Comparison of ENCODE assay signal across 9 cellular contexts in the genomic region with DNA sequence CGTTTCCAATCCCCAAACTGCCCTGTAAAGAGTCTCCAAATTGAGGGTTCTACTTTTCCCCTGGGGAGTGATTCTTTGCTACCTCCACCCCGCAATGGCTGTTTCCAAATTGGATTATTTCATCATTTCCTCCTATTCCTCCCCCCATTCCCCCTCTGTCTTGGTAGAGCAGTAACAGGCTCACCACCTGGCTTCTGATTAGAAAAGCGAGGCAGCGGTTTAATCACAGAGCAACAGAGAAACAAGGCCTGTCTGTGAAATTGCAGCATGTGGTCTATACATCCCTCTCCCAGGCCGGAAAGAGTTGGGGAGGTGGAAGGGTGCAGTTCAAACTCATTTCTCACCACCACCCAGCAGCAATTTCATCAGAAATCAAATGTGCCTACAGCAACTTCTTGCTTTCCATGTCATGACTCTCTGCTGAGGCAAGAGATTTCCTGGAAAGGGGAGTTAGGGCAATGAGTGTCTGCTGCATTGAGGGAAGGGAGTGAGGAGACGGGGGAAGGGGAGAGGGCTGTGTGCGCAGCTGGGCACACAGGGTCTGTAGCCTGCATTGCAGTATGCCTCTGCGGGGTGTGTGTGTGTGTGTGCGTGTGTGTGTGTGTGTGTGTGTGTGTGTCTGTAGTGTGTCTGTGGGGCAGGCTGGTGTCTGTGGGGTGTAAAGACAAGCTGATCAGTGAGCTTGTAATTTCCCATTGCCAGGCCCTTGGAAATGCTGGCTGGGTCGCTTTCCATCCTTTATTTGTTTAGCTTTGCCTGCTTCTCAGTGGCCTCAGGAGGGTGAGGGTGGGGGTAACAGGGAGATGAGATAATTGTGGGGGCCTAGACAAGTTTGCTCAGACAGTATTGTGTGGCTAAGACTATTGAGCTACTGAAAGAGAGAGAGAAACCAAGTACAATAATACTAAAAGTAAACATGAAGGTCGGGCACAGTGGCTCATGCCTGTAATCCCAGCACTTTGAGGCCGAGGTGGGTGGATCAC. TPM values are rescaled to one million over a fixed set of nuclear protein-coding genes. Genes with fewer than 3 reads are reported as not detected.
DNase-seq lines count a peak whose midpoint lies in the region; ATAC-seq and TF ChIP-seq lines count a peak whose summit lies in the region.
"Had no signal": no experiment of that assay in that cellular context is flagged by ENCODE, and none has a peak within 500 bp of the region (broad histone marks: within the 10 kb centered on the region; RNA-seq: fewer than 3 reads in every experiment).

No MANE protein-coding gene starts in this region.

- peaks cover 28% of the 10 kb centered on the region for H3K4me1 Mint-ChIP-seq in type B pancreatic cell (ENCODE audit: unreplicated experiment)

- H3K27ac Mint-ChIP-seq in type B pancreatic cell, result peak overlapping the region; percentile 63

- peaks cover 6% of the 10 kb centered on the region for H3K27me3 Mint-ChIP-seq in type B pancreatic cell

- DNase-seq in cardiac muscle cell (ENCODE audit: low read depth in 1 of 2, low spot score in 1 of 2), result peak in 1 of 2 donors; percentile 83
- DNase-seq in Right ventricle myocardium inferior (ENCODE audit: missing footprints), result no peak
- peak; percentile 26 for DNase-seq in NOMO-1 treated with dmso at 0.1 percent for 144 hours (lab: John Stamatoyannopoulos, UW; ENCODE audit: unreplicated experiment)
- peak; percentile 45 for DNase-seq in epithelial cell of esophagus (ENCODE audit: low read depth)
- no peak for DNase-seq in type B pancreatic cell (ENCODE audit: extremely low spot score, unreplicated experiment)
- no peak for DNase-seq in RKO (ENCODE audit: low spot score)
- no peak for DNase-seq in dorsolateral prefrontal cortex
- DNase-seq: activated CD4-positive, CD25-positive, alpha-beta regulatory T cell treated with anti-CD3 and anti-CD28 coated beads, Interleukin-2, amount 50 U/mL, for 72 hours had no signal

- peaks cover 17% of the 10 kb centered on the region for H3K4me1 ChIP-seq in cardiac muscle cell (ENCODE audit: low read depth)

- H3K36me3 ChIP-seq in cardiac muscle cell, result no peaks in the 10 kb centered on the region

- no peak overlapping the region for H3K4me3 ChIP-seq in cardiac muscle cell
- no peak overlapping the region for H3K4me3 ChIP-seq in epithelial cell of esophagus (ENCODE audit: low read length)
- no peak overlapping the region for H3K4me3 ChIP-seq in dorsolateral prefrontal cortex

- no peak for TF ChIP-seq CTCF in cardiac muscle cell (IDR thresholded peaks at IDR 0.05; ENCODE audit: low read depth, low read length)
- no peak for TF ChIP-seq CTCF in epithelial cell of esophagus (IDR thresholded peaks at IDR 0.05; ENCODE audit: insufficient read depth, low read depth, low read length, missing control alignments)
- no peak for TF ChIP-seq CTCF in type B pancreatic cell (conservative IDR thresholded peaks at IDR 0.05)
- no peak for TF ChIP-seq CTCF in dorsolateral prefrontal cortex (IDR thresholded peaks at IDR 0.05 in 54 of 56, conservative IDR thresholded peaks at IDR 0.05 in 2 of 56; ENCODE audit: low read depth in 1 of 56, partially characterized antibody in 56 of 56)

- H3K9me3 Mint-ChIP-seq in type B pancreatic cell, result peaks cover 4% of the 10 kb centered on the region

- peak overlapping the region; percentile 79 for H3K27ac ChIP-seq in cardiac muscle cell
- no peak overlapping the region for H3K27ac ChIP-seq in dorsolateral prefrontal cortex

- peak overlapping the region; percentile 65 for H3K4me3 Mint-ChIP-seq in type B pancreatic cell

- H3K9me3 ChIP-seq in cardiac muscle cell (ENCODE audit: low read depth), result no peaks in the 10 kb centered on the region

- no peaks in the 10 kb centered on the region for H3K36me3 Mint-ChIP-seq in type B pancreatic cell

- H3K27me3 ChIP-seq in cardiac muscle cell (no peaks in the 10 kb centered on the region), dorsolateral prefrontal cortex (no peaks in the 10 kb centered on the region)

- ATAC-seq in Right ventricle myocardium inferior, result no peak
- no peak for ATAC-seq in GM18511 (IDR thresholded peaks at IDR 0.05; ENCODE audit: unreplicated experiment)

- intact Hi-C loops in Right ventricle myocardium inferior (cut with DNase I), result no loop called here
- intact Hi-C loops in dorsolateral prefrontal cortex (cut with DNase I), result no loop called here

RNA-seq across cellular contexts. Expression of a gene that starts 13.5 kb away (rescaled TPM):
- total RNA-seq in cardiac muscle cell, result 402 and 451 TPM in 2 replicates
- 476 and 569 TPM in 2 replicates for polyA plus RNA-seq in cardiac muscle cell
- 60.1 TPM for total RNA-seq in Right ventricle myocardium inferior
- 121 and 252 TPM in 2 replicates for total RNA-seq in type B pancreatic cell (ENCODE audit: low replicate concordance)
- total RNA-seq in dorsolateral prefrontal cortex, result 10 to 100 TPM in 117 of 120 experiments, 1 to 10 TPM in 3; 7.2 to 68.9 (median 25.9) TPM

Comparison
In these comparisons a context has a peak if more than half of its experiments do, and no peak if none do; other contexts are left out.
1. DNase-seq: peak in NOMO-1 treated with dmso at 0.1 percent for 144 hours (single experiment) and epithelial cell of esophagus (single experiment); none in Right ventricle myocardium inferior (single experiment), type B pancreatic cell (single experiment), RKO (single experiment) and dorsolateral prefrontal cortex (0 of 10).